16 cellular contexts compared by ENCODE assay signal in genomic region chr2:30492619-30493018, GRCh38.
"Had no signal": no experiment of that assay in that cellular context is flagged by ENCODE, and none has a peak within 500 bp of the region (broad histone marks: within the 10 kb centered on the region; RNA-seq: fewer than 3 reads in every experiment).

No MANE protein-coding gene starts in this region.

- H3K27me3 Mint-ChIP-seq: activated naive CD8-positive, alpha-beta T cell; central memory CD8-positive, alpha-beta T cell had no signal

- ATAC-seq: sciatic nerve had no signal

- H3K36me3 ChIP-seq: ovary, thyroid gland, WERI-Rb-1 had no signal

- FAIRE-seq: endometrium had no signal

- H3K27me3 ChIP-seq: ovary, thyroid gland had no signal

- DNase-seq: activated CD4-positive, alpha-beta T cell treated with anti-CD3 and anti-CD28 coated beads, Interleukin-2, amount 50 U/mL, for 4 hours; activated gamma-delta T cell treated with Interleukin-2 at 50 U/mL for 16 hours; amniotic stem cell; hippocampal formation; ovary; stimulated activated naive CD4-positive, alpha-beta T cell; SW 1271; thyroid gland; WERI-Rb-1 had no signal

- H3K27ac ChIP-seq: ovary, WERI-Rb-1 had no signal

- H3K4me3 ChIP-seq: coronary artery, ovary, thyroid gland had no signal

- H3K4me1 Mint-ChIP-seq: mesothelial cell of epicardium had no signal

- H3K9me3 ChIP-seq: ovary, thyroid gland had no signal

- H3K4me3 Mint-ChIP-seq: activated naive CD8-positive, alpha-beta T cell; activated T-helper 1 cell treated with anti-CD3 and anti-CD28 coated beads, Interleukin-12 subunit alpha, Interleukin-12 subunit beta, Interleukin-2, Interleukin-4 antibody, amounts not matched to agents 30 ng/mL and 10 ng/mL and 1 ng/mL, durations not matched to agents 14 hours and 24 hours and 36 hours; central memory CD8-positive, alpha-beta T cell; mesothelial cell of epicardium had no signal

- H3K27ac Mint-ChIP-seq: activated T-helper 1 cell treated with anti-CD3 and anti-CD28 coated beads, Interleukin-12 subunit alpha, Interleukin-12 subunit beta, Interleukin-2, Interleukin-4 antibody, amounts not matched to agents 30 ng/mL and 10 ng/mL and 1 ng/mL, durations not matched to agents 14 hours and 24 hours and 36 hours; mesothelial cell of epicardium had no signal
